In the genomic region with DNA sequence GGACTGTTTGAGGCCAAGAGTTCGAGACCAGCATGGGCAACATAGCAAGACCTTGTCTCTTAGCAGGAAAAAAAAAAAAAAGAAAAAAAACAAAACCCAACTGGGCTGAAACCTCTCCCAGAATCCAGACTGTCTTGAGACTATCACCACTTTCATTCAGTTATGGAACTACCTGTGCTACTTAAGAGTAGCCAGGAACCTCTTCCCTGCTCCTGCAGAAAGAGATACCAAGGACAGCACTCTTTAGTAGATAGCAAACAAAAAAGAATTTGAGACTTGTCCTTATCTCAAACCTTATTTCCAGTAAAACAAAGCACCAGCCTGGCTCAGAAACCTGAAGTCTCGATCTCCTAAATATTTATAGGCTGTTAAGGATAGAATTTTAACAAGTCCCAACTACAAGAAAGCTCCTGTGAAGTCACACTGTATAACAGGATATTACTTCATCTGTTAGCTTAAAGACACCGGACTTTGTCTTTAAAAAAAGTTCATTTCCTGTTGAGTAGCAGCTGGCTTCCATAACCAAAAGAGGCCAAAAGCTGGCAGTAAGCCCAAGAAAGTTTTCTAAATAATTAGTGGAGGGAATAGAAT, we compare ENCODE assay signal across 8 cellular contexts. TPM values are rescaled to one million over a fixed set of nuclear protein-coding genes. Genes with fewer than 3 reads are reported as not detected.
DNase-seq lines count a peak whose midpoint lies in the region; ATAC-seq and TF ChIP-seq lines count a peak whose summit lies in the region.

No MANE protein-coding gene starts in this region.

- no peaks in the 10 kb centered on the region for H3K27me3 ChIP-seq in Loucy (ENCODE audit: insufficient read depth, low read length, poor library complexity, severe bottlenecking)
- H3K27me3 ChIP-seq in breast epithelium, result no peaks in the 10 kb centered on the region

- no peaks in the 10 kb centered on the region for H3K9me3 Mint-ChIP-seq in natural killer cell

- no peak for TF ChIP-seq POLR2A in breast epithelium (IDR thresholded peaks at IDR 0.05)

- H3F3A ChIP-seq in Loucy (ENCODE audit: low read depth), result no peaks in the 10 kb centered on the region

- H3K4me3 ChIP-seq in Loucy (ENCODE audit: low read length, poor library complexity, severe bottlenecking) (peak overlapping the region; percentile 52), breast epithelium (no peak overlapping the region)

- peak overlapping the region; percentile 22 to 45 for H3K27ac Mint-ChIP-seq in natural killer cell

- ATAC-seq in natural killer cell (no peak), GM18907 (IDR thresholded peaks at IDR 0.05; ENCODE audit: unreplicated experiment) (no peak), HG02588 (IDR thresholded peaks at IDR 0.05; ENCODE audit: unreplicated experiment) (no peak), GM21723 (IDR thresholded peaks at IDR 0.05; ENCODE audit: unreplicated experiment) (no peak)

- H3K9me2 ChIP-seq in Loucy (replicated peaks; ENCODE audit: low read depth, low read length), result no peaks in the 10 kb centered on the region

- no peaks in the 10 kb centered on the region for H3K36me3 Mint-ChIP-seq in natural killer cell

- H3K27me3 Mint-ChIP-seq in natural killer cell (ENCODE audit: low read depth in 2 of 2), result no peaks in the 10 kb centered on the region

- H3K36me3 ChIP-seq in Loucy (ENCODE audit: insufficient read depth, low read length) (peaks cover 6% of the 10 kb centered on the region; the same call in 1 of the 2 replicates), breast epithelium (no peaks in the 10 kb centered on the region)

- peaks cover 35% of the 10 kb centered on the region for H4K20me1 ChIP-seq in Loucy (ENCODE audit: insufficient read depth, low read length, poor library complexity, severe bottlenecking)

- no peak overlapping the region for H2AFZ ChIP-seq in Loucy (ENCODE audit: low read length)

- H3K4me2 ChIP-seq in Loucy (ENCODE audit: low read depth, low read length, poor library complexity, severe bottlenecking), result peak overlapping the region; percentile 84

- H3K9ac ChIP-seq in Loucy (ENCODE audit: low read depth, low read length, poor library complexity, severe bottlenecking), result peak overlapping the region; percentile 0

- peak; percentile 70 for DNase-seq in DMS53 (lab: John Stamatoyannopoulos, UW)
- DNase-seq in breast epithelium (ENCODE audit: low spot score in 2 of 2), result no peak
- DNase-seq in natural killer cell, result no peak
- DNase-seq in activated gamma-delta T cell treated with Interleukin-2 at 50 U/mL for 16 hours, result no peak

- no peak overlapping the region for H3K4me3 Mint-ChIP-seq in natural killer cell

- H3K79me2 ChIP-seq in Loucy (ENCODE audit: insufficient read depth, low read length), result peaks cover 90% of the 10 kb centered on the region

- H3K27ac ChIP-seq in breast epithelium, result peak overlapping the region; percentile 50 to 74

- TF ChIP-seq CTCF in Loucy (conservative IDR thresholded peaks at IDR 0.05; ENCODE audit: low read length) (no peak), breast epithelium (IDR thresholded peaks at IDR 0.05) (no peak), natural killer cell (IDR thresholded peaks at IDR 0.05) (no peak)

- H3K4me1 ChIP-seq in Loucy (ENCODE audit: insufficient read depth, low read length, poor library complexity, severe bottlenecking), result peaks cover 56% of the 10 kb centered on the region
- peaks cover 0 to 19% of the 10 kb centered on the region in 2 donors for H3K4me1 ChIP-seq in breast epithelium

- H3K4me1 Mint-ChIP-seq in natural killer cell, result peaks cover 27 to 32% of the 10 kb centered on the region in 2 donors

- intact Hi-C loops in breast epithelium (cut with DNase I; ENCODE audit: low total_unique reads), result no loop called here
- intact Hi-C loops in natural killer cell (cut with micrococcal nuclease), result no loop called here

- no peaks in the 10 kb centered on the region for H3K9me3 ChIP-seq in Loucy (ENCODE audit: insufficient read depth, low read depth, low read length)
- H3K9me3 ChIP-seq in breast epithelium, result no peaks in the 10 kb centered on the region

RNA-seq across cellular contexts. Expression of gene CDR2, which starts 5.1 kb away (rescaled TPM):
- total RNA-seq in breast epithelium, result 10 to 100 TPM; 20.2 to 37.5 (median 26.9) TPM
- 10 to 100 TPM; 11.2 to 24.3 (median 19.4) TPM for total RNA-seq in natural killer cell
